In genomic region chrX:2607113-2607512, GRCh38 we compare ENCODE assay signal across 23 cellular contexts.
A peak's percentile ranks its signal among the peaks of the same experiment; 100 is the strongest.
DNase-seq lines count a peak whose midpoint lies in the region; ATAC-seq and TF ChIP-seq lines count a peak whose summit lies in the region.
"Had no signal": no experiment of that assay in that cellular context is flagged by ENCODE, and none has a peak within 500 bp of the region (broad histone marks: within the 10 kb centered on the region; RNA-seq: fewer than 3 reads in every experiment).

No MANE protein-coding gene starts in this region.

- no peak for DNase-seq in activated CD4-positive, alpha-beta T cell treated with anti-CD3 and anti-CD28 coated beads, Interleukin-2, amount 10 ng/mL, durations not matched to agents 7 days and 5 days
- no peak for DNase-seq in activated CD4-positive, alpha-beta T cell treated with anti-CD3 and anti-CD28 coated beads for 48 hours
- DNase-seq in T-cell (no peak), neural progenitor cell (ENCODE audit: low spot score) (no peak), NCI-H1417 treated with DMSO at 0.1 percent for 48 hours (lab: John Stamatoyannopoulos, UW) (no peak), tibial nerve (ENCODE audit: low spot score in 2 of 2) (no peak)
- DNase-seq in central memory CD8-positive, alpha-beta T cell (ENCODE audit: low spot score in 2 of 2): no peak
- DNase-seq: adrenal gland; central memory CD4-positive, alpha-beta T cell; DMS79 treated with DMSO at 0.1 percent for 48 hours; GM23248; left ventricle myocardium inferior; NCI-H1436; NCI-H2171; NCI-H69; psoas muscle; Right ventricle myocardium superior; stimulated activated CD8-positive, alpha-beta memory T cell treated with anti-CD3 and anti-CD28 coated beads, Interleukin-4, amount 100 ng/mL, for 48 hours had no signal

- peaks cover 13% of the 10 kb centered on the region for H3F3A ChIP-seq in neural progenitor cell (ENCODE audit: low read depth)

- H3K4me3 ChIP-seq in neural progenitor cell: no peak overlapping the region
- no peak overlapping the region for H3K4me3 ChIP-seq in tibial nerve
- H3K4me3 ChIP-seq: A549, esophagus muscularis mucosa, left ventricle myocardium inferior, psoas muscle, suprapubic skin had no signal

- H3K9me3 Mint-ChIP-seq in activated CD4-positive, alpha-beta T cell treated with anti-CD3 and anti-CD28 coated beads, Interleukin-2, amount 10 ng/mL, durations not matched to agents 7 days and 5 days: peaks cover 2% of the 10 kb centered on the region
- H3K9me3 Mint-ChIP-seq in T-cell: no peaks in the 10 kb centered on the region
- no peaks in the 10 kb centered on the region for H3K9me3 Mint-ChIP-seq in central memory CD8-positive, alpha-beta T cell
- H3K9me3 Mint-ChIP-seq in neural progenitor cell: peaks cover 3% of the 10 kb centered on the region

- H3K9me3 ChIP-seq in neural progenitor cell (ENCODE audit: low read depth) (no peaks in the 10 kb centered on the region), tibial nerve (no peaks in the 10 kb centered on the region)
- H3K9me3 ChIP-seq: A549, adrenal gland, esophagus muscularis mucosa, left ventricle myocardium inferior, psoas muscle, suprapubic skin had no signal

- WGBS in tibial nerve, 2 donors: 96 to 97% methylated on average over 2 of the region's 2 CpGs

- H3K27ac ChIP-seq in neural progenitor cell: no peak overlapping the region
- no peak overlapping the region for H3K27ac ChIP-seq in tibial nerve
- H3K27ac ChIP-seq: A549, adrenal gland, esophagus muscularis mucosa, GM23248, left ventricle myocardium inferior, psoas muscle, suprapubic skin had no signal

- no peaks in the 10 kb centered on the region for H3K27me3 Mint-ChIP-seq in activated CD4-positive, alpha-beta T cell treated with anti-CD3 and anti-CD28 coated beads, Interleukin-2, amount 10 ng/mL, durations not matched to agents 7 days and 5 days
- H3K27me3 Mint-ChIP-seq in T-cell: no peaks in the 10 kb centered on the region
- H3K27me3 Mint-ChIP-seq in central memory CD8-positive, alpha-beta T cell: no peaks in the 10 kb centered on the region
- peaks cover 5% of the 10 kb centered on the region for H3K27me3 Mint-ChIP-seq in neural progenitor cell (ENCODE audit: insufficient read depth, low read depth)

- no peak overlapping the region for H3K4me2 ChIP-seq in neural progenitor cell

- no peak overlapping the region for H2AFZ ChIP-seq in neural progenitor cell (replicated peaks)
- H2AFZ ChIP-seq: GM23248 had no signal

- TF ChIP-seq CTCF in neural progenitor cell (IDR thresholded peaks at IDR 0.05): no peak
- TF ChIP-seq CTCF in tibial nerve (IDR thresholded peaks at IDR 0.05): no peak

- peaks cover 32% of the 10 kb centered on the region for H3K36me3 Mint-ChIP-seq in activated CD4-positive, alpha-beta T cell treated with anti-CD3 and anti-CD28 coated beads, Interleukin-2, amount 10 ng/mL, durations not matched to agents 7 days and 5 days (ENCODE audit: low read depth)
- peaks cover 31% of the 10 kb centered on the region for H3K36me3 Mint-ChIP-seq in T-cell
- peaks cover 23% of the 10 kb centered on the region for H3K36me3 Mint-ChIP-seq in central memory CD8-positive, alpha-beta T cell (ENCODE audit: insufficient read depth)
- H3K36me3 Mint-ChIP-seq in neural progenitor cell: peaks cover 11% of the 10 kb centered on the region

- H3K36me3 ChIP-seq in neural progenitor cell (peaks cover 3% of the 10 kb centered on the region), tibial nerve (peaks cover 0 to 6% (median 0%) of the 10 kb centered on the region in 3 donors)
- H3K36me3 ChIP-seq: adrenal gland had no signal

- CTCF ChIA-PET in activated CD4-positive, alpha-beta T cell treated with anti-CD3 and anti-CD28 coated beads, Interleukin-2, amount 10 ng/mL, durations not matched to agents 7 days and 5 days (lab: Charles Lee): no interaction called here
- CTCF ChIA-PET in T-cell (lab: Charles Lee): no interaction called here

- peaks cover 38% of the 10 kb centered on the region for H3K79me2 ChIP-seq in neural progenitor cell (ENCODE audit: low read depth)

- H4K20me1 ChIP-seq in neural progenitor cell (ENCODE audit: low read depth): no peaks in the 10 kb centered on the region

- H3K27me3 ChIP-seq in neural progenitor cell: peaks cover 12% of the 10 kb centered on the region
- H3K27me3 ChIP-seq in tibial nerve: no peaks in the 10 kb centered on the region
- H3K27me3 ChIP-seq: adrenal gland, esophagus muscularis mucosa, suprapubic skin had no signal

- H3K4me1 ChIP-seq in neural progenitor cell (peaks cover 5% of the 10 kb centered on the region), tibial nerve (peaks cover 0 to 18% (median 7%) of the 10 kb centered on the region in 4 donors)
- H3K4me1 ChIP-seq: adrenal gland, psoas muscle had no signal

- no peak overlapping the region for H3K9ac ChIP-seq in neural progenitor cell
- H3K9ac ChIP-seq: GM23248 had no signal

- no peak for TF ChIP-seq EP300 in tibial nerve (IDR thresholded peaks at IDR 0.05)

- H3K4me3 Mint-ChIP-seq in activated CD4-positive, alpha-beta T cell treated with anti-CD3 and anti-CD28 coated beads, Interleukin-2, amount 10 ng/mL, durations not matched to agents 7 days and 5 days: peak overlapping the region; percentile 94
- peak overlapping the region; percentile 4 to 97 (median 93) for H3K4me3 Mint-ChIP-seq in T-cell
- H3K4me3 Mint-ChIP-seq in central memory CD8-positive, alpha-beta T cell: peak overlapping the region; percentile 95
- peak overlapping the region; percentile 44 for H3K4me3 Mint-ChIP-seq in neural progenitor cell

- no peak overlapping the region for H3K27ac Mint-ChIP-seq in activated CD4-positive, alpha-beta T cell treated with anti-CD3 and anti-CD28 coated beads, Interleukin-2, amount 10 ng/mL, durations not matched to agents 7 days and 5 days
- peak overlapping the region in 1 of 2 donors; percentile 1 for H3K27ac Mint-ChIP-seq in T-cell
- H3K27ac Mint-ChIP-seq in central memory CD8-positive, alpha-beta T cell (ENCODE audit: low read depth): peak overlapping the region; percentile 8
- H3K27ac Mint-ChIP-seq in neural progenitor cell: no peak overlapping the region

- POLR2A ChIA-PET in activated CD4-positive, alpha-beta T cell treated with anti-CD3 and anti-CD28 coated beads, Interleukin-2, amount 10 ng/mL, durations not matched to agents 7 days and 5 days (lab: Charles Lee): no interaction called here
- POLR2A ChIA-PET in T-cell (lab: Charles Lee): no interaction called here

- ATAC-seq in T-cell (replicated peaks in 1 of 4) (no peak), GM21528 (IDR thresholded peaks at IDR 0.05; ENCODE audit: low FRiP score, unreplicated experiment) (no peak)
- no peak for ATAC-seq in central memory CD8-positive, alpha-beta T cell (replicated peaks; ENCODE audit: extremely low read depth, poor library complexity, severe bottlenecking)
- ATAC-seq: A549; activated CD4-positive, CD25-positive, alpha-beta regulatory T cell treated with anti-CD3 and anti-CD28 coated beads, Interleukin-2, amount 50 U/mL, for 24 hours; psoas muscle had no signal

- peaks cover 36% of the 10 kb centered on the region for H3K4me1 Mint-ChIP-seq in activated CD4-positive, alpha-beta T cell treated with anti-CD3 and anti-CD28 coated beads, Interleukin-2, amount 10 ng/mL, durations not matched to agents 7 days and 5 days
- H3K4me1 Mint-ChIP-seq in T-cell: peaks cover 43 to 59% (median 53%) of the 10 kb centered on the region in 3 donors
- peaks cover 47% of the 10 kb centered on the region for H3K4me1 Mint-ChIP-seq in central memory CD8-positive, alpha-beta T cell
- peaks cover 19% of the 10 kb centered on the region for H3K4me1 Mint-ChIP-seq in neural progenitor cell

- no peak for TF ChIP-seq POLR2A in tibial nerve (IDR thresholded peaks at IDR 0.05)

Comparison
In these comparisons a context has a peak if more than half of its experiments do, and no peak if none do; other contexts are left out.
1. H3K4me3 Mint-ChIP-seq: peak in every context shown above with its lines; median percentile 95 in central memory CD8-positive, alpha-beta T cell; 94 in activated CD4-positive, alpha-beta T cell treated with anti-CD3 and anti-CD28 coated beads, Interleukin-2, amount 10 ng/mL, durations not matched to agents 7 days and 5 days; 93 in T-cell; 44 in neural progenitor cell.